ENCODE assay signal across 8 cellular contexts in the genomic region with DNA sequence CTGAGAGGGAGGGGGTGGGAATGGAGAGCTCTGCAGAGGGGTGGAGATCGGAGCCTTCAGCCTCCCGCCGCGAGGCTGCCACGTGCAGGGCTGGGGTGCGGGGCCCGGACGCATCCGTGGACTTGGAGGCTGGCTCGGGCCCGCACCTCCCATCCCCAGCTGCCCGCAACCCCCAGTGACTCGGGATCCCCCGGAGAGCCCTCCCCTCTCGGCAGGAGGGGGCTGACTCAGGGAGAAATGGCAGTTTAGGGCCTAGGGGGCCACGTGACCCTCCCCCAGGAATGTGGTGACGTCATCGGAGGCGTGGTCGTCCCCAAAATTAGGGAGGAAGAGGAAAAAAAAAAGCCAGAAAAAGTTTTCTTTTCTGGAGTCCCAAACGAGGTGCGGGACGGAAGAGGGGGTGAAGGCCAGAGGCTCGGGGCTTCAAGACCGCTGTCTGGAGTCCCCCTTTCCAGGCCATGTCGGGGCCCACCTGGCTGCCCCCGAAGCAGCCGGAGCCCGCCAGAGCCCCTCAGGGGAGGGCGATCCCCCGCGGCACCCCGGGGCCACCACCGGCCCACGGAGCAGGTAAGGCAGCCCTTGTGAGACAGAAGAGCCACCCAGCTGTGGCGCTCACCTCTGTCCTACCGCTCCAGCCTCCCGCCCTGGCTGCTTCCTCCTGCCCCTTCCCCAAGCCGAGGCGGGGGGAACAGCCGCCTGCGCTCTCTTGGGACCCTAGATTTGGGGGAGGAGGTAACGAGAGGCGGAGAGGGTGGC. TPM values are rescaled to one million over a fixed set of nuclear protein-coding genes. Genes with fewer than 3 reads are reported as not detected.
DNase-seq lines count a peak whose midpoint lies in the region; ATAC-seq and TF ChIP-seq lines count a peak whose summit lies in the region.

A gene with protein sequence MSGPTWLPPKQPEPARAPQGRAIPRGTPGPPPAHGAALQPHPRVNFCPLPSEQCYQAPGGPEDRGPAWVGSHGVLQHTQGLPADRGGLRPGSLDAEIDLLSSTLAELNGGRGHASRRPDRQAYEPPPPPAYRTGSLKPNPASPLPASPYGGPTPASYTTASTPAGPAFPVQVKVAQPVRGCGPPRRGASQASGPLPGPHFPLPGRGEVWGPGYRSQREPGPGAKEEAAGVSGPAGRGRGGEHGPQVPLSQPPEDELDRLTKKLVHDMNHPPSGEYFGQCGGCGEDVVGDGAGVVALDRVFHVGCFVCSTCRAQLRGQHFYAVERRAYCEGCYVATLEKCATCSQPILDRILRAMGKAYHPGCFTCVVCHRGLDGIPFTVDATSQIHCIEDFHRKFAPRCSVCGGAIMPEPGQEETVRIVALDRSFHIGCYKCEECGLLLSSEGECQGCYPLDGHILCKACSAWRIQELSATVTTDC (plus strand): TSS at position 348 of the 756 bp plus-strand sequence. CDS start 111 bp downstream, at position 459.

- peak within 1 kb of the TSS; percentile 90 for H3K4me2 ChIP-seq in GM23248 (ENCODE audit: unreplicated experiment)

- H3K9me3 ChIP-seq in GM23248 (ENCODE audit: low read depth), result no peaks in the 10 kb centered on the region
- no peaks in the 10 kb centered on the region for H3K9me3 ChIP-seq in gastroesophageal sphincter
- H3K9me3 ChIP-seq in neuron (ENCODE audit: low read length), result no peaks in the 10 kb centered on the region
- no peaks in the 10 kb centered on the region for H3K9me3 ChIP-seq in thyroid gland

- H2AFZ ChIP-seq in GM23248 (peak within 1 kb of the TSS; percentile 83), neuron (ENCODE audit: low read depth, low read length) (peak within 1 kb of the TSS; percentile 85)

- peak in 1 of 2 donors; percentile 37 for TF ChIP-seq POLR2A in gastroesophageal sphincter (IDR thresholded peaks at IDR 0.05)
- TF ChIP-seq POLR2A in thyroid gland (IDR thresholded peaks at IDR 0.05), result peak; percentile 19 to 57

- no peaks in the 10 kb centered on the region for H3K27me3 Mint-ChIP-seq in activated naive CD4-positive, alpha-beta T cell treated with anti-CD3 and anti-CD28 coated beads, Interleukin-2, amount 50 U/mL, for 24 hours

- H3F3A ChIP-seq in GM23248 (ENCODE audit: insufficient read depth), result peaks cover 18% of the 10 kb centered on the region

- 2% methylated on average over 39 to 41 of the region's 44 CpGs for WGBS in GM23248 (ENCODE audit: low coverage in 1 of 2, low lambda C conversion rate in 2 of 2, missing lambda C conversion rate in 2 of 2), 2 experiments
- WGBS in gastroesophageal sphincter (ENCODE audit: low coverage in 1 of 2), 2 donors, result 7% methylated on average over 10 of the region's 44 CpGs; no CpG with 5 or more reads in 1 of the 2 donors
- WGBS in thyroid gland, 2 donors, result 0 to 1% methylated on average over 38 to 41 of the region's 44 CpGs

- in situ Hi-C loops in GM23248 (cut with MboI), result loop anchor here (25.0 kb wide), 1 partner anchor 405 kb away; the partner anchor contains the start of gene SPACDR

- H3K27ac Mint-ChIP-seq in activated naive CD4-positive, alpha-beta T cell treated with anti-CD3 and anti-CD28 coated beads, Interleukin-2, amount 50 U/mL, for 24 hours, result peak within 1 kb of the TSS; percentile 99

- no peaks in the 10 kb centered on the region for H3K9me3 Mint-ChIP-seq in activated naive CD4-positive, alpha-beta T cell treated with anti-CD3 and anti-CD28 coated beads, Interleukin-2, amount 50 U/mL, for 24 hours

- H3K27ac ChIP-seq in GM23248, result peak within 1 kb of the TSS; percentile 79
- peak within 1 kb of the TSS; percentile 93 to 100 (median 99) for H3K27ac ChIP-seq in gastroesophageal sphincter
- peak within 1 kb of the TSS; percentile 96 to 99 (median 96) for H3K27ac ChIP-seq in thyroid gland

- peak; percentile 66 for ATAC-seq in gastroesophageal sphincter
- no peak for ATAC-seq in GM19467 (IDR thresholded peaks at IDR 0.05; ENCODE audit: unreplicated experiment)

- TF ChIP-seq EP300 in gastroesophageal sphincter (IDR thresholded peaks at IDR 0.05), result no peak

- H3K4me1 ChIP-seq in GM23248 (ENCODE audit: insufficient read depth) (peaks cover 7% of the 10 kb centered on the region), gastroesophageal sphincter (peaks cover 0 to 64% (median 19%) of the 10 kb centered on the region in 3 donors), neuron (ENCODE audit: insufficient read depth, low read length) (peaks cover 13% of the 10 kb centered on the region), thyroid gland (peaks cover 14 to 26% of the 10 kb centered on the region in 2 donors)

- H3K4me3 ChIP-seq in GM23248 (peak within 1 kb of the TSS; percentile 100), gastroesophageal sphincter (peak within 1 kb of the TSS; percentile 66 to 93), neuron (ENCODE audit: low read length) (peak within 1 kb of the TSS; percentile 79), thyroid gland (replicated peaks in 1 of 3) (peak within 1 kb of the TSS; percentile 72 to 100 (median 83))

- intact Hi-C loops in thyroid gland (cut with DNase I), result no loop called here

- peaks cover 6% of the 10 kb centered on the region; the same call in 1 of the 2 replicates for H3K36me3 ChIP-seq in GM23248 (ENCODE audit: low read depth)
- H3K36me3 ChIP-seq in gastroesophageal sphincter, result peaks cover 0 to 46% of the 10 kb centered on the region in 2 donors
- H3K36me3 ChIP-seq in neuron (ENCODE audit: insufficient read depth, low read length), result peaks cover 11% of the 10 kb centered on the region
- peaks cover 10 to 19% of the 10 kb centered on the region in 2 donors for H3K36me3 ChIP-seq in thyroid gland

- TF ChIP-seq CTCF in gastroesophageal sphincter (IDR thresholded peaks at IDR 0.05) (no peak), thyroid gland (IDR thresholded peaks at IDR 0.05) (no peak)

- no peaks in the 10 kb centered on the region for H4K20me1 ChIP-seq in GM23248 (ENCODE audit: insufficient read depth)

- peaks cover 45% of the 10 kb centered on the region for H3K79me2 ChIP-seq in GM23248 (ENCODE audit: insufficient read depth)

- peaks cover 15% of the 10 kb centered on the region for H3K4me1 Mint-ChIP-seq in activated naive CD4-positive, alpha-beta T cell treated with anti-CD3 and anti-CD28 coated beads, Interleukin-2, amount 50 U/mL, for 24 hours

- no peaks in the 10 kb centered on the region for H3K27me3 ChIP-seq in GM23248 (replicated peaks; ENCODE audit: insufficient read depth)
- no peaks in the 10 kb centered on the region for H3K27me3 ChIP-seq in gastroesophageal sphincter
- no peaks in the 10 kb centered on the region for H3K27me3 ChIP-seq in neuron (ENCODE audit: insufficient read depth, low read length)
- no peaks in the 10 kb centered on the region for H3K27me3 ChIP-seq in thyroid gland

- DNase-seq in AG20443 (ENCODE audit: low spot score) (peak; percentile 98), GM23248 (peak; percentile 95), OCI-M2 (lab: John Stamatoyannopoulos, UW; ENCODE audit: unreplicated experiment) (peak; percentile 34), thyroid gland (peak; percentile 93 to 94)

- H3K4me3 Mint-ChIP-seq in activated naive CD4-positive, alpha-beta T cell treated with anti-CD3 and anti-CD28 coated beads, Interleukin-2, amount 50 U/mL, for 24 hours, result peak within 1 kb of the TSS; percentile 91

- peaks cover 7% of the 10 kb centered on the region for H3K36me3 Mint-ChIP-seq in activated naive CD4-positive, alpha-beta T cell treated with anti-CD3 and anti-CD28 coated beads, Interleukin-2, amount 50 U/mL, for 24 hours

- H3K9ac ChIP-seq in GM23248, result peak within 1 kb of the TSS; percentile 100

- H3K9me2 ChIP-seq in GM23248 (ENCODE audit: insufficient read depth), result no peaks in the 10 kb centered on the region

RNA-seq across cellular contexts. Expression of the gene that starts here (rescaled TPM):
- total RNA-seq in GM23248 (2014; rRNA removed; shearing (Covaris generic)), result 113 and 121 TPM in 2 replicates
- 68.6 and 71.3 TPM in 2 replicates for polyA plus RNA-seq in GM23248 (2016; fragmentation: Nextera tagmentation; extraction: Ambion mirVana)
- total RNA-seq in gastroesophageal sphincter (10 to 100 TPM; 71.9 to 94.3 (median 89.5) TPM), thyroid gland (100 to 1,000 TPM in 3 of 4 donors, 10 to 100 TPM in 1; 64.5 to 122 (median 109) TPM)

Comparison
In these comparisons a context has a peak if more than half of its experiments do, and no peak if none do; other contexts are left out.
1. DNase-seq: peak in every context shown above with its lines; median percentile 98 in AG20443; 95 in GM23248; 94 in thyroid gland; 34 in OCI-M2.